Comparison of ENCODE assay signal across 14 cellular contexts in the genomic region with DNA sequence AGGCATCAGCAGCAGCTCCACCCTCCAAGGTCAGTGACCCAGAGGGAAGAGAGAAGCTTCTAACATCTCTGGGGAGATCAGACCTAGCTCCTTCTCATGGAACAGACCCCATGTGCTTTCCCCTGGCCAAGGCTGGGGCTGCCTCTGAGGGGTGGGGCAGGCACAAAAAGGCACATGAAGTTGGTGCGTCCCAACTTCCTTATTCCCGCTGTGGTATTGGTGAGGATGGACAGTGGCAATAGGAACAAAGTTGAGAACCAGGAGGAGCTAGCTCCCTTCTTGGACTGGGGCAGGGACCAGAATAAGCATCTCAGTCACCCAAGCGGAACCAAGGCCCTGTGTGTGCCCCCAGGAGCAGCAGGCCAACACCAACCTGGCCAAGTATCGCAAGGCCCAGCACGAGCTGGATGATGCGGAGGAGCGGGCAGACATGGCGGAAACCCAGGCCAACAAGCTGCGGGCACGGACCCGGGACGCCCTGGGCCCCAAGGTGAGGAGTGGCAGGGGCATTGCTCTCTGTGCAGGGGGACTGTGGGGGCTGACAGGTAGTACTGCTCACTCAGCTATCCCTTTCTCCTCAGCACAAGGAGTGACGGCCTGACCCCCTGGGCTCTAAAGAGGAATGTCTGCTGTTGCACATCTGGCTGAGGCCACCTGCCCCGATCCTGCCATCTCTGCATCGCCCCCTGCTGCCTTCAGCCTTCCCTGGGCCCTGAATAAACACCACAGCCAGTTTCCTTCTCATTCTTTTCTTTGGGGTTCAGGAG. TPM values are rescaled to one million over a fixed set of nuclear protein-coding genes. Genes with fewer than 3 reads are reported as not detected.
DNase-seq lines count a peak whose midpoint lies in the region; ATAC-seq, FAIRE-seq and TF ChIP-seq lines count a peak whose summit lies in the region.
"Had no signal": no experiment of that assay in that cellular context is flagged by ENCODE, and none has a peak within 500 bp of the region (broad histone marks: within the 10 kb centered on the region; RNA-seq: fewer than 3 reads in every experiment).

No MANE protein-coding gene starts in this region.

- H2AFZ ChIP-seq in OCI-LY1 (ENCODE audit: low read length) = no peak overlapping the region

- no peaks in the 10 kb centered on the region for H3K27me3 Mint-ChIP-seq in activated CD8-positive, alpha-beta memory T cell treated with anti-CD3 and anti-CD28 coated beads, Interleukin-2, amount 10 ng/mL, durations not matched to agents 7 days and 5 days
- H3K27me3 Mint-ChIP-seq: activated CD4-positive, alpha-beta memory T cell treated with anti-CD3 and anti-CD28 coated beads, Interleukin-2, amount 10 ng/mL, durations not matched to agents 7 days and 5 days; brain had no signal

- H4K20me1 ChIP-seq in OCI-LY1 (ENCODE audit: insufficient read depth, low read length) = no peaks in the 10 kb centered on the region

- CTCF ChIA-PET in activated CD8-positive, alpha-beta memory T cell treated with anti-CD3 and anti-CD28 coated beads, Interleukin-2, amount 10 ng/mL, durations not matched to agents 7 days and 5 days (lab: Charles Lee) = interaction anchor here (0.7 to 1.4 kb wide), 4 partner anchors 16 to 143 kb away, joined by 3 to 4 read pairs (median 3); no protein-coding TSS in a partner anchor

- H3K79me2 ChIP-seq in OCI-LY1 (ENCODE audit: insufficient read depth, low read length) = no peaks in the 10 kb centered on the region

- H3K27ac Mint-ChIP-seq in activated CD8-positive, alpha-beta memory T cell treated with anti-CD3 and anti-CD28 coated beads, Interleukin-2, amount 10 ng/mL, durations not matched to agents 7 days and 5 days = no peak overlapping the region
- H3K27ac Mint-ChIP-seq: activated CD4-positive, alpha-beta memory T cell treated with anti-CD3 and anti-CD28 coated beads, Interleukin-2, amount 10 ng/mL, durations not matched to agents 7 days and 5 days had no signal

- no peak for ATAC-seq in activated CD8-positive, alpha-beta memory T cell treated with anti-CD3 and anti-CD28 coated beads, Interleukin-2, amount 10 ng/mL, durations not matched to agents 7 days and 5 days

- 88 to 89% (median 88%) methylated on average over 15 of the region's 15 CpGs for WGBS in small intestine, 3 donors

- H3K4me2 ChIP-seq in OCI-LY1 (ENCODE audit: low read length) = no peak overlapping the region

- H3K36me3 ChIP-seq in OCI-LY1 (ENCODE audit: insufficient read depth, low read length) (peaks cover 53% of the 10 kb centered on the region), small intestine (ENCODE audit: control insufficient read depth in 2 of 2, insufficient read depth in 2 of 2, low read length in 2 of 2) (peaks cover 16 to 20% of the 10 kb centered on the region in 2 donors), vagina (peaks cover 0 to 81% of the 10 kb centered on the region in 2 donors)

- peak; percentile 15 for DNase-seq in activated CD4-positive, alpha-beta T cell treated with anti-CD3 and anti-CD28 coated beads for 48 hours
- no peak for DNase-seq in activated CD4-positive, alpha-beta T cell treated with anti-CD3 and anti-CD28 coated beads, Interleukin-2, amount 50 U/mL, for 4 hours
- DNase-seq in fibroblast of villous mesenchyme (ENCODE audit: low read depth) (no peak), small intestine (peak; percentile 25), OCI-M1 (lab: John Stamatoyannopoulos, UW) (no peak), vagina (ENCODE audit: extremely low spot score in 2 of 2) (no peak)
- DNase-seq in activated CD8-positive, alpha-beta memory T cell treated with anti-CD3 and anti-CD28 coated beads, Interleukin-2, amount 10 ng/mL, durations not matched to agents 7 days and 5 days = no peak
- DNase-seq: activated CD4-positive, alpha-beta memory T cell treated with anti-CD3 and anti-CD28 coated beads, Interleukin-2, amount 10 ng/mL, durations not matched to agents 7 days and 5 days; SHP77; upper lobe of left lung had no signal

- TF ChIP-seq POLR2A in vagina (IDR thresholded peaks at IDR 0.05) = no peak

- no peaks in the 10 kb centered on the region for H3K9me3 ChIP-seq in OCI-LY1 (ENCODE audit: low read length)
- H3K9me3 ChIP-seq in small intestine (ENCODE audit: control insufficient read depth, low read depth) = no peaks in the 10 kb centered on the region
- H3K9me3 ChIP-seq in vagina = no peaks in the 10 kb centered on the region
- H3K9me3 ChIP-seq: heart left ventricle, neutrophil, upper lobe of left lung had no signal

- no peaks in the 10 kb centered on the region for H3K9me3 Mint-ChIP-seq in activated CD8-positive, alpha-beta memory T cell treated with anti-CD3 and anti-CD28 coated beads, Interleukin-2, amount 10 ng/mL, durations not matched to agents 7 days and 5 days (ENCODE audit: low read depth)
- H3K9me3 Mint-ChIP-seq: activated CD4-positive, alpha-beta memory T cell treated with anti-CD3 and anti-CD28 coated beads, Interleukin-2, amount 10 ng/mL, durations not matched to agents 7 days and 5 days; brain had no signal

- peaks cover 16% of the 10 kb centered on the region for H3K36me3 Mint-ChIP-seq in activated CD8-positive, alpha-beta memory T cell treated with anti-CD3 and anti-CD28 coated beads, Interleukin-2, amount 10 ng/mL, durations not matched to agents 7 days and 5 days

- H3K4me1 ChIP-seq in OCI-LY1 (ENCODE audit: insufficient read depth, low read length, severe bottlenecking) (peaks cover 3% of the 10 kb centered on the region), small intestine (ENCODE audit: control insufficient read depth in 2 of 2, insufficient read depth in 1 of 2, low read depth in 1 of 2, low read length in 1 of 2) (peaks cover 0 to 4% of the 10 kb centered on the region in 2 donors), vagina (no peaks in the 10 kb centered on the region)

- H3K9ac ChIP-seq in OCI-LY1 (ENCODE audit: low read length) = no peak overlapping the region

- H3K27ac ChIP-seq in OCI-LY1 (ENCODE audit: low read depth, low read length, poor library complexity, severe bottlenecking) = no peak overlapping the region
- no peak overlapping the region for H3K27ac ChIP-seq in small intestine (ENCODE audit: low read depth in 1 of 2, low read length in 1 of 2)
- H3K27ac ChIP-seq in vagina = no peak overlapping the region
- H3K27ac ChIP-seq: neutrophil, upper lobe of left lung had no signal

- H3K4me1 Mint-ChIP-seq in activated CD8-positive, alpha-beta memory T cell treated with anti-CD3 and anti-CD28 coated beads, Interleukin-2, amount 10 ng/mL, durations not matched to agents 7 days and 5 days = peaks cover 12% of the 10 kb centered on the region
- H3K4me1 Mint-ChIP-seq: brain had no signal

- no peak overlapping the region for H3K4me3 Mint-ChIP-seq in activated CD8-positive, alpha-beta memory T cell treated with anti-CD3 and anti-CD28 coated beads, Interleukin-2, amount 10 ng/mL, durations not matched to agents 7 days and 5 days
- H3K4me3 Mint-ChIP-seq: activated CD4-positive, alpha-beta memory T cell treated with anti-CD3 and anti-CD28 coated beads, Interleukin-2, amount 10 ng/mL, durations not matched to agents 7 days and 5 days; brain had no signal

- intact Hi-C loops in vagina (cut with DNase I) = no loop called here

- no peaks in the 10 kb centered on the region for H3K9me2 ChIP-seq in OCI-LY1 (ENCODE audit: low read depth, low read length)

- TF ChIP-seq CTCF in OCI-LY1 (IDR thresholded peaks at IDR 0.05; ENCODE audit: low read length) (peak; percentile 38), fibroblast of villous mesenchyme (IDR thresholded peaks at IDR 0.05; ENCODE audit: insufficient read depth, low read depth, low read length) (peak; percentile 31), vagina (IDR thresholded peaks at IDR 0.05) (no peak)

- FAIRE-seq in small intestine (lab: Jason Lieb, UNC) = no peak

- H3F3A ChIP-seq in OCI-LY1 (ENCODE audit: insufficient read depth, low read length) = no peaks in the 10 kb centered on the region

- H3K4me3 ChIP-seq in OCI-LY1 (ENCODE audit: low read depth, low read length, poor library complexity, severe bottlenecking) (no peak overlapping the region), fibroblast of villous mesenchyme (ENCODE audit: low read depth, low read length) (no peak overlapping the region), small intestine (ENCODE audit: low read depth in 1 of 2, low read length in 2 of 2) (no peak overlapping the region), vagina (no peak overlapping the region)
- H3K4me3 ChIP-seq: heart left ventricle, upper lobe of left lung had no signal

- no peaks in the 10 kb centered on the region for H3K27me3 ChIP-seq in OCI-LY1 (ENCODE audit: insufficient read depth, low read length)
- no peaks in the 10 kb centered on the region for H3K27me3 ChIP-seq in small intestine (ENCODE audit: control insufficient read depth in 2 of 2, insufficient read depth in 2 of 2, low read length in 2 of 2)
- H3K27me3 ChIP-seq in vagina = no peaks in the 10 kb centered on the region
- H3K27me3 ChIP-seq: heart left ventricle, neutrophil, upper lobe of left lung had no signal

RNA-seq across cellular contexts. Expression of gene MYH7B, which starts 46.1 kb away (rescaled TPM):
- under 0.01 TPM in 1 of 2 replicates, not detected in the other for total RNA-seq in fibroblast of villous mesenchyme
- 1 to 10 TPM in 1 of 3 donors, under 1 TPM in 1, not detected in 1; 0.89 to 2.2 TPM for polyA plus RNA-seq in small intestine
- total RNA-seq in vagina = under 0.01 TPM
- total RNA-seq in activated CD8-positive, alpha-beta memory T cell treated with anti-CD3 and anti-CD28 coated beads, Interleukin-2, amount 10 ng/mL, durations not matched to agents 7 days and 5 days = under 1 TPM; 0.16 to 0.26 TPM

RNA-seq across cellular contexts. Expression of gene GSS, which starts 46.2 kb away (rescaled TPM):
- total RNA-seq in fibroblast of villous mesenchyme (71.2 and 74.1 TPM in 2 replicates), vagina (47.9 TPM)
- 10 to 100 TPM; 54.0 to 79.2 (median 61.5) TPM for polyA plus RNA-seq in small intestine
- 10 to 100 TPM; 59.4 to 64.6 TPM for total RNA-seq in activated CD8-positive, alpha-beta memory T cell treated with anti-CD3 and anti-CD28 coated beads, Interleukin-2, amount 10 ng/mL, durations not matched to agents 7 days and 5 days

Comparison
In these comparisons a context has a peak if more than half of its experiments do, and no peak if none do; other contexts are left out.
1. DNase-seq: peak in activated CD4-positive, alpha-beta T cell treated with anti-CD3 and anti-CD28 coated beads for 48 hours (single experiment) and small intestine (single experiment); none in activated CD4-positive, alpha-beta T cell treated with anti-CD3 and anti-CD28 coated beads, Interleukin-2, amount 50 U/mL, for 4 hours (0 of 2), fibroblast of villous mesenchyme (single experiment), OCI-M1 (single experiment), vagina (0 of 2) and activated CD8-positive, alpha-beta memory T cell treated with anti-CD3 and anti-CD28 coated beads, Interleukin-2, amount 10 ng/mL, durations not matched to agents 7 days and 5 days (single experiment).
2. CTCF ChIP-seq: peak in OCI-LY1 (single experiment) and fibroblast of villous mesenchyme (single experiment); none in vagina (0 of 3).